Comparison of ENCODE assay signal across 1 cellular context in the genomic region with DNA sequence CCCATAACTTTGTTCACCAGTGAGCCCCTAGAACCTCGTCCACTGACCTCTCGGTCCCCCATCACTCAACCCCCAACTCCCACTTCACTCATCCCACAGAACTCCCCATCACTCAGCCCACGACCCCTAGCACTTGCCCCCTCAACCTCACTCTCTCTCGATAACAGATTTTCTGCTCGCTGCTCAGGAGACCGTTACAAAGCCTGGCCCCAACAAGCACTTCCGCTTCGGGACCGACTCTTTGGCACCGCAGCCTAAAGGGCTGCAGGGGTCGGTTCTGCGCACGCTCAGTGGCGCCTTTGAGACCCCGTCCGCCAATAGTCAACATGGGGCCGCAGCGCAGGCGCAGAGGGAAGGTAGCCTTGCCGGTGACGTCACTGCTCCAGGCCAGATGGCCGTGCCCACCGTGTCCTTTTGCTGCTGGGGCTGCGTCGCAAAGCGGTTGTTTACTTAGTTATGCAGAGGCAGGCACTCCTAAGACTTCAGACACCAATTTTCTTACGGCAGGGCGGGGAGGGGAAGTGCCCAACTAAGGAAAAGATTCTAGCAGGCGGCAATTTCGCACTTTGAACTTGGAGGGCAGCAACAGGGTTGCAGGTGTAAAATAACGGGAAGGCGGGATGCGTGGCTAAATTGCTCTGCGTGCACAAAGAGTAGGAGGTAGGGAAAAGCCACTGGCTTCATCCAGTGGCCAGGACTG.
A peak's percentile ranks its signal among the peaks of the same experiment; 100 is the strongest.
TF ChIP-seq lines count a peak whose summit lies in the region.

A gene (minus strand): TSS at position 232 of the 700 bp plus-strand sequence. CDS start 1,380 bp downstream, outside the sequence.

TF ChIP-seq in K562, 482 proteins besides CTCF, POLR2A, EP300 and RAD21 (continued from another document and continues in another):
- TF ChIP-seq, protein P1, sequence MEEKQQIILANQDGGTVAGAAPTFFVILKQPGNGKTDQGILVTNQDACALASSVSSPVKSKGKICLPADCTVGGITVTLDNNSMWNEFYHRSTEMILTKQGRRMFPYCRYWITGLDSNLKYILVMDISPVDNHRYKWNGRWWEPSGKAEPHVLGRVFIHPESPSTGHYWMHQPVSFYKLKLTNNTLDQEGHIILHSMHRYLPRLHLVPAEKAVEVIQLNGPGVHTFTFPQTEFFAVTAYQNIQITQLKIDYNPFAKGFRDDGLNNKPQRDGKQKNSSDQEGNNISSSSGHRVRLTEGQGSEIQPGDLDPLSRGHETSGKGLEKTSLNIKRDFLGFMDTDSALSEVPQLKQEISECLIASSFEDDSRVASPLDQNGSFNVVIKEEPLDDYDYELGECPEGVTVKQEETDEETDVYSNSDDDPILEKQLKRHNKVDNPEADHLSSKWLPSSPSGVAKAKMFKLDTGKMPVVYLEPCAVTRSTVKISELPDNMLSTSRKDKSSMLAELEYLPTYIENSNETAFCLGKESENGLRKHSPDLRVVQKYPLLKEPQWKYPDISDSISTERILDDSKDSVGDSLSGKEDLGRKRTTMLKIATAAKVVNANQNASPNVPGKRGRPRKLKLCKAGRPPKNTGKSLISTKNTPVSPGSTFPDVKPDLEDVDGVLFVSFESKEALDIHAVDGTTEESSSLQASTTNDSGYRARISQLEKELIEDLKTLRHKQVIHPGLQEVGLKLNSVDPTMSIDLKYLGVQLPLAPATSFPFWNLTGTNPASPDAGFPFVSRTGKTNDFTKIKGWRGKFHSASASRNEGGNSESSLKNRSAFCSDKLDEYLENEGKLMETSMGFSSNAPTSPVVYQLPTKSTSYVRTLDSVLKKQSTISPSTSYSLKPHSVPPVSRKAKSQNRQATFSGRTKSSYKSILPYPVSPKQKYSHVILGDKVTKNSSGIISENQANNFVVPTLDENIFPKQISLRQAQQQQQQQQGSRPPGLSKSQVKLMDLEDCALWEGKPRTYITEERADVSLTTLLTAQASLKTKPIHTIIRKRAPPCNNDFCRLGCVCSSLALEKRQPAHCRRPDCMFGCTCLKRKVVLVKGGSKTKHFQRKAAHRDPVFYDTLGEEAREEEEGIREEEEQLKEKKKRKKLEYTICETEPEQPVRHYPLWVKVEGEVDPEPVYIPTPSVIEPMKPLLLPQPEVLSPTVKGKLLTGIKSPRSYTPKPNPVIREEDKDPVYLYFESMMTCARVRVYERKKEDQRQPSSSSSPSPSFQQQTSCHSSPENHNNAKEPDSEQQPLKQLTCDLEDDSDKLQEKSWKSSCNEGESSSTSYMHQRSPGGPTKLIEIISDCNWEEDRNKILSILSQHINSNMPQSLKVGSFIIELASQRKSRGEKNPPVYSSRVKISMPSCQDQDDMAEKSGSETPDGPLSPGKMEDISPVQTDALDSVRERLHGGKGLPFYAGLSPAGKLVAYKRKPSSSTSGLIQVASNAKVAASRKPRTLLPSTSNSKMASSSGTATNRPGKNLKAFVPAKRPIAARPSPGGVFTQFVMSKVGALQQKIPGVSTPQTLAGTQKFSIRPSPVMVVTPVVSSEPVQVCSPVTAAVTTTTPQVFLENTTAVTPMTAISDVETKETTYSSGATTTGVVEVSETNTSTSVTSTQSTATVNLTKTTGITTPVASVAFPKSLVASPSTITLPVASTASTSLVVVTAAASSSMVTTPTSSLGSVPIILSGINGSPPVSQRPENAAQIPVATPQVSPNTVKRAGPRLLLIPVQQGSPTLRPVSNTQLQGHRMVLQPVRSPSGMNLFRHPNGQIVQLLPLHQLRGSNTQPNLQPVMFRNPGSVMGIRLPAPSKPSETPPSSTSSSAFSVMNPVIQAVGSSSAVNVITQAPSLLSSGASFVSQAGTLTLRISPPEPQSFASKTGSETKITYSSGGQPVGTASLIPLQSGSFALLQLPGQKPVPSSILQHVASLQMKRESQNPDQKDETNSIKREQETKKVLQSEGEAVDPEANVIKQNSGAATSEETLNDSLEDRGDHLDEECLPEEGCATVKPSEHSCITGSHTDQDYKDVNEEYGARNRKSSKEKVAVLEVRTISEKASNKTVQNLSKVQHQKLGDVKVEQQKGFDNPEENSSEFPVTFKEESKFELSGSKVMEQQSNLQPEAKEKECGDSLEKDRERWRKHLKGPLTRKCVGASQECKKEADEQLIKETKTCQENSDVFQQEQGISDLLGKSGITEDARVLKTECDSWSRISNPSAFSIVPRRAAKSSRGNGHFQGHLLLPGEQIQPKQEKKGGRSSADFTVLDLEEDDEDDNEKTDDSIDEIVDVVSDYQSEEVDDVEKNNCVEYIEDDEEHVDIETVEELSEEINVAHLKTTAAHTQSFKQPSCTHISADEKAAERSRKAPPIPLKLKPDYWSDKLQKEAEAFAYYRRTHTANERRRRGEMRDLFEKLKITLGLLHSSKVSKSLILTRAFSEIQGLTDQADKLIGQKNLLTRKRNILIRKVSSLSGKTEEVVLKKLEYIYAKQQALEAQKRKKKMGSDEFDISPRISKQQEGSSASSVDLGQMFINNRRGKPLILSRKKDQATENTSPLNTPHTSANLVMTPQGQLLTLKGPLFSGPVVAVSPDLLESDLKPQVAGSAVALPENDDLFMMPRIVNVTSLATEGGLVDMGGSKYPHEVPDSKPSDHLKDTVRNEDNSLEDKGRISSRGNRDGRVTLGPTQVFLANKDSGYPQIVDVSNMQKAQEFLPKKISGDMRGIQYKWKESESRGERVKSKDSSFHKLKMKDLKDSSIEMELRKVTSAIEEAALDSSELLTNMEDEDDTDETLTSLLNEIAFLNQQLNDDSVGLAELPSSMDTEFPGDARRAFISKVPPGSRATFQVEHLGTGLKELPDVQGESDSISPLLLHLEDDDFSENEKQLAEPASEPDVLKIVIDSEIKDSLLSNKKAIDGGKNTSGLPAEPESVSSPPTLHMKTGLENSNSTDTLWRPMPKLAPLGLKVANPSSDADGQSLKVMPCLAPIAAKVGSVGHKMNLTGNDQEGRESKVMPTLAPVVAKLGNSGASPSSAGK (IDR thresholded peaks at IDR 0.05): 0 out of 2 replicates have a peak, but pooled peaks have one; percentile 28
- no peak for TF ChIP-seq THRAP3 (IDR thresholded peaks at IDR 0.05; ENCODE audit: borderline replicate concordance)
- TF ChIP-seq SP2 (IDR thresholded peaks at IDR 0.05; ENCODE audit: extremely low read depth, low read depth, low read length, poor library complexity, severe bottlenecking): no peak
- TF ChIP-seq TAF1 (IDR thresholded peaks at IDR 0.05; ENCODE audit: control insufficient read depth, extremely low read depth, insufficient read depth, low read length, severe bottlenecking): peak; percentile 46
- peak; percentile 63; the same call in 1 of the 2 replicates for TF ChIP-seq L3MBTL2 (IDR thresholded peaks at IDR 0.05)
- TF ChIP-seq, protein P2, sequence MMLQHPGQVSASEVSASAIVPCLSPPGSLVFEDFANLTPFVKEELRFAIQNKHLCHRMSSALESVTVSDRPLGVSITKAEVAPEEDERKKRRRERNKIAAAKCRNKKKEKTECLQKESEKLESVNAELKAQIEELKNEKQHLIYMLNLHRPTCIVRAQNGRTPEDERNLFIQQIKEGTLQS (IDR thresholded peaks at IDR 0.05): peak; percentile 96
- TF ChIP-seq, protein P2 (CRISPR knock-in tag; conservative IDR thresholded peaks at IDR 0.05): no peak
- TF ChIP-seq PTTG1 (tag; IDR thresholded peaks at IDR 0.05; ENCODE audit: low read depth): no peak
- no peak for TF ChIP-seq SMAD4 (CRISPR knock-in tag; conservative IDR thresholded peaks at IDR 0.05)
- TF ChIP-seq, protein P3, sequence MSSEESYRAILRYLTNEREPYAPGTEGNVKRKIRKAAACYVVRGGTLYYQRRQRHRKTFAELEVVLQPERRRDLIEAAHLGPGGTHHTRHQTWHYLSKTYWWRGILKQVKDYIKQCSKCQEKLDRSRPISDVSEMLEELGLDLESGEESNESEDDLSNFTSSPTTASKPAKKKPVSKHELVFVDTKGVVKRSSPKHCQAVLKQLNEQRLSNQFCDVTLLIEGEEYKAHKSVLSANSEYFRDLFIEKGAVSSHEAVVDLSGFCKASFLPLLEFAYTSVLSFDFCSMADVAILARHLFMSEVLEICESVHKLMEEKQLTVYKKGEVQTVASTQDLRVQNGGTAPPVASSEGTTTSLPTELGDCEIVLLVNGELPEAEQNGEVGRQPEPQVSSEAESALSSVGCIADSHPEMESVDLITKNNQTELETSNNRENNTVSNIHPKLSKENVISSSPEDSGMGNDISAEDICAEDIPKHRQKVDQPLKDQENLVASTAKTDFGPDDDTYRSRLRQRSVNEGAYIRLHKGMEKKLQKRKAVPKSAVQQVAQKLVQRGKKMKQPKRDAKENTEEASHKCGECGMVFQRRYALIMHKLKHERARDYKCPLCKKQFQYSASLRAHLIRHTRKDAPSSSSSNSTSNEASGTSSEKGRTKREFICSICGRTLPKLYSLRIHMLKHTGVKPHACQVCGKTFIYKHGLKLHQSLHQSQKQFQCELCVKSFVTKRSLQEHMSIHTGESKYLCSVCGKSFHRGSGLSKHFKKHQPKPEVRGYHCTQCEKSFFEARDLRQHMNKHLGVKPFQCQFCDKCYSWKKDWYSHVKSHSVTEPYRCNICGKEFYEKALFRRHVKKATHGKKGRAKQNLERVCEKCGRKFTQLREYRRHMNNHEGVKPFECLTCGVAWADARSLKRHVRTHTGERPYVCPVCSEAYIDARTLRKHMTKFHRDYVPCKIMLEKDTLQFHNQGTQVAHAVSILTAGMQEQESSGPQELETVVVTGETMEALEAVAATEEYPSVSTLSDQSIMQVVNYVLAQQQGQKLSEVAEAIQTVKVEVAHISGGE (CRISPR knock-in tag; IDR thresholded peaks at IDR 0.05): peak in 1 of 3 experiments; percentile 41; a peak in 1 of 6 replicates
- TF ChIP-seq EWSR1 (IDR thresholded peaks at IDR 0.05; ENCODE audit: borderline replicate concordance, low read depth, partially characterized antibody): no peak
- TF ChIP-seq ADNP (tag; IDR thresholded peaks at IDR 0.05): no peak
- TF ChIP-seq GATAD2B (IDR thresholded peaks at IDR 0.05; ENCODE audit: borderline replicate concordance): no peak
- no peak for TF ChIP-seq GTF2A2 (tag; IDR thresholded peaks at IDR 0.05)
- no peak for TF ChIP-seq CHD1 (IDR thresholded peaks at IDR 0.05; ENCODE audit: low read length)
- no peak for TF ChIP-seq PCBP1 (IDR thresholded peaks at IDR 0.05; ENCODE audit: low read depth, low read length, poor library complexity, severe bottlenecking)
- TF ChIP-seq, protein P4, sequence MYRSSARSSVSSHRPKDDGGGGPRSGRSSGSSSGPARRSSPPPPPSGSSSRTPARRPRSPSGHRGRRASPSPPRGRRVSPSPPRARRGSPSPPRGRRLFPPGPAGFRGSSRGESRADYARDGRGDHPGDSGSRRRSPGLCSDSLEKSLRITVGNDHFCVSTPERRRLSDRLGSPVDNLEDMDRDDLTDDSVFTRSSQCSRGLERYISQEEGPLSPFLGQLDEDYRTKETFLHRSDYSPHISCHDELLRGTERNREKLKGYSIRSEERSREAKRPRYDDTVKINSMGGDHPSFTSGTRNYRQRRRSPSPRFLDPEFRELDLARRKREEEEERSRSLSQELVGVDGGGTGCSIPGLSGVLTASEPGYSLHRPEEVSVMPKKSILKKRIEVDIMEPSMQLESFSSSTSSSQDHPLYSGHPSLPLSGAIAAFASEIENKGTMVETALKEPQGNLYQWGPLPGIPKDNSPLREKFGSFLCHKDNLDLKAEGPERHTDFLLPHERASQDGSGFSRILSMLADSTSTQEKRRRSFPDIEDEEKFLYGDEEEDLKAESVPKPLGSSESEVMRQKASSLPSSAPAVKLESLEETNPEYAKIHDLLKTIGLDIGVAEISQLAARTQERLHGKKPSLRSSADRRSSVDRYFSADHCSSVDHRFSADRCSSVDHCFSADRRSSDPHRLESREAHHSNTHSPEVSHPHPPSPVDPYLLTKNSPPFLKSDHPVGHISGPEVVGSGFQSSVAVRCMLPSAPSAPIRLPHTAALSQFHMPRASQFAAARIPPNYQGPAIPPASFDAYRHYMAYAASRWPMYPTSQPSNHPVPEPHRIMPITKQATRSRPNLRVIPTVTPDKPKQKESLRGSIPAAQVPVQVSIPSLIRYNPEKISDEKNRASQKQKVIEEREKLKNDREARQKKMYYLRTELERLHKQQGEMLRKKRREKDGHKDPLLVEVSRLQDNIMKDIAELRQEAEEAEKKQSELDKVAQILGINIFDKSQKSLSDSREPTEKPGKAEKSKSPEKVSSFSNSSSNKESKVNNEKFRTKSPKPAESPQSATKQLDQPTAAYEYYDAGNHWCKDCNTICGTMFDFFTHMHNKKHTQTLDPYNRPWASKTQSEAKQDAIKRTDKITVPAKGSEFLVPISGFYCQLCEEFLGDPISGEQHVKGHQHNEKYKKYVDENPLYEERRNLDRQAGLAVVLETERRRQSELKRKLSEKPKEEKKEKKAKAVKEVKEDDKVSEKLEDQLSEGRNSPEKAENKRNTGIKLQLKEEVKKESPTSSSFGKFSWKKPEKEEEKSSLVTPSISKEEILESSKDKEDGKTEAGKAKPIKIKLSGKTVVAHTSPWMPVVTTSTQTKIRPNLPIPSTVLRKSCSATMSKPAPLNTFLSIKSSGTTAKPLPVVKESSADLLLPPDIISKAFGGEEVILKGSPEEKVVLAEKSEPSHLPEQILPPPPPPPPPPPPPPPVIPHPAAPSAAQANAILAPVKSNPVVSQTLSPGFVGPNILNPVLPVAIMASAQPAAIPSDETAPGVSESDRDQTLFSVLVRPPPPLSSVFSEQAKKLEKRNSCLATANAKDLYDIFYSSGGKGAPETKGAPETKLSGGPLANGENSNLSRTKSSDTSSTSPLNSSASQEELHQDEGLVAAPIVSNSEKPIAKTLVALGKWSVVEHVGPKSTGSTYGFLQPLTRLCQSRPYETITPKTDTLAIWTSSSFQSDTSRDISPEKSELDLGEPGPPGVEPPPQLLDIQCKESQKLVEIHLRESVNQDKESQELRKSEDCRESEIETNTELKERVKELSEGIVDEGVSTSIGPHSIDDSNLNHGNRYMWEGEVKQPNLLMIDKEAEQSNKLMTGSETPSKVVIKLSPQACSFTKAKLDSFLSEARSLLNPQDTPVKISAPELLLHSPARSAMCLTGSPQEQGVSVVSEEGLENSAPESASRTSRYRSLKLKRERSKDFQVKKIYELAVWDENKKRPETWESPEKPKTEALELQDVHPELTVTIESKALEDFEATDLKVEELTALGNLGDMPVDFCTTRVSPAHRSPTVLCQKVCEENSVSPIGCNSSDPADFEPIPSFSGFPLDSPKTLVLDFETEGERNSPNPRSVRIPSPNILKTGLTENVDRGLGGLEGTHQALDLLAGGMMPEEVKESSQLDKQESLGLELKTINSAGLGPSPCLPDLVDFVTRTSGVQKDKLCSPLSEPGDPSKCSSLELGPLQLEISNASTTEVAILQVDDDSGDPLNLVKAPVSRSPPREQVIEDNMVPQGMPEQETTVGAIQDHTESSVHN (IDR thresholded peaks at IDR 0.05; ENCODE audit: borderline replicate concordance in 1 of 2, low read depth in 1 of 2): no peak
- no peak for TF ChIP-seq MECOM (CRISPR knock-in tag; IDR thresholded peaks at IDR 0.05)
- no peak for TF ChIP-seq PHF20 (IDR thresholded peaks at IDR 0.05; ENCODE audit: partially characterized antibody)
- TF ChIP-seq CHCHD3 (CRISPR knock-in tag; IDR thresholded peaks at IDR 0.05): no peak
- TF ChIP-seq HCFC1 (IDR thresholded peaks at IDR 0.05; ENCODE audit: low read depth, low read length): peak; percentile 79
- no peak for TF ChIP-seq STAT5A (IDR thresholded peaks at IDR 0.05; ENCODE audit: borderline replicate concordance, low read length)
- TF ChIP-seq SP1 (CRISPR knock-in tag; IDR thresholded peaks at IDR 0.05): 0 out of 2 replicates have a peak, but pooled peaks have one; percentile 29
- no peak for TF ChIP-seq ZNF408 (CRISPR knock-in tag; IDR thresholded peaks at IDR 0.05; ENCODE audit: low read depth)
- no peak for TF ChIP-seq KLF10 (CRISPR knock-in tag; IDR thresholded peaks at IDR 0.05)
- TF ChIP-seq, protein P5, sequence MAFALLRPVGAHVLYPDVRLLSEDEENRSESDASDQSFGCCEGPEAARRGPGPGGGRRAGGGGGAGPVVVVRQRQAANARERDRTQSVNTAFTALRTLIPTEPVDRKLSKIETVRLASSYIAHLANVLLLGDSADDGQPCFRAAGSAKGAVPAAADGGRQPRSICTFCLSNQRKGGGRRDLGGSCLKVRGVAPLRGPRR (CRISPR knock-in tag; IDR thresholded peaks at IDR 0.05): no peak
- peak; percentile 92 for TF ChIP-seq SPI1 (IDR thresholded peaks at IDR 0.05; ENCODE audit: borderline replicate concordance, low read depth, low read length)
